ENCODE assay signal across 21 cellular contexts in the genomic region with DNA sequence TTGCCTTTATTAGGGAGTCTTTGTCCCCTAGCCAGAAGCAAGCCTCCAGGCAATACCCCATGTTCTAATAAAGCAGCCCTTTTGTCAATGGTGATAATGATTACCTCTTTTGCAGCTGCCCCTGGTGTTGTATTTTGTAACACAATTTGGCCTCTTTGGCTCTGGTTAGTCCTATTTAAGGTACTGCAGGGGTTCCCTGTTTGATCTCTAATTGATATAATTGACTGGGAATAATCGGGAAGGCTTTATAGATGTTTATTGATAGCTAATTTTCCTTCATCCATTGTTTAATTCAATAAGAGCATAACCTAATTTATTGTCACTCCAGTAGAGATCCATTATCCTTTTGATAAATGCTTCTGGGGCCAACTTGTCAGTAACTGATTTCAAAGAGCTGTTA.
A peak's percentile ranks its signal among the peaks of the same experiment; 100 is the strongest.
DNase-seq lines count a peak whose midpoint lies in the region; ATAC-seq and TF ChIP-seq lines count a peak whose summit lies in the region.
"Had no signal": no experiment of that assay in that cellular context is flagged by ENCODE, and none has a peak within 500 bp of the region (broad histone marks: within the 10 kb centered on the region; RNA-seq: fewer than 3 reads in every experiment).

No MANE protein-coding gene starts in this region.

- no peaks in the 10 kb centered on the region for H3K27me3 Mint-ChIP-seq in neural crest cell (ENCODE audit: low read depth)
- H3K27me3 Mint-ChIP-seq: CD4-positive, alpha-beta memory T cell had no signal

- no peaks in the 10 kb centered on the region for H3K36me3 Mint-ChIP-seq in neural crest cell (ENCODE audit: low read depth)
- H3K36me3 Mint-ChIP-seq: CD14-positive monocyte; CD4-positive, alpha-beta memory T cell had no signal

- H3K4me3 ChIP-seq in BE2C (ENCODE audit: low read depth, low read length) = no peak overlapping the region
- H3K4me3 ChIP-seq: A549, BLaER1 had no signal

- H3K27ac Mint-ChIP-seq in neural crest cell (ENCODE audit: unreplicated experiment) = peak overlapping the region; percentile 1
- H3K27ac Mint-ChIP-seq: CD14-positive monocyte; CD4-positive, alpha-beta memory T cell; HFFc6 had no signal

- H3K9me3 Mint-ChIP-seq in neural crest cell = no peaks in the 10 kb centered on the region
- H3K9me3 Mint-ChIP-seq: CD14-positive monocyte had no signal

- TF ChIP-seq CTCF in BE2C (IDR thresholded peaks at IDR 0.05; ENCODE audit: low read depth, low read length) (no peak), neural crest cell (conservative IDR thresholded peaks at IDR 0.05) (no peak)

- H3K27me3 ChIP-seq in BE2C = no peaks in the 10 kb centered on the region
- H3K27me3 ChIP-seq: BLaER1 had no signal

- H3K9me3 ChIP-seq in BE2C = no peaks in the 10 kb centered on the region
- H3K9me3 ChIP-seq: A549, BLaER1 had no signal

- DNase-seq in BE2C (peak; percentile 40), NCI-H146 (lab: John Stamatoyannopoulos, UW) (peak; percentile 77), NCI-H748 (lab: John Stamatoyannopoulos, UW; ENCODE audit: unreplicated experiment) (peak; percentile 94), neural crest cell (ENCODE audit: low read depth, low spot score) (no peak), NCI-H510A treated with DMSO at 0.1 percent for 48 hours (lab: John Stamatoyannopoulos, UW) (no peak), head of caudate nucleus (no peak)
- DNase-seq: AML-193; CD4-positive, alpha-beta memory T cell; DMS153; DMS79; GF-D8; GOT3; H7; HFFc6 had no signal

- H3K4me1 ChIP-seq in BE2C = peaks cover 27% of the 10 kb centered on the region
- H3K4me1 ChIP-seq: A549, BLaER1 had no signal

- H3K4me1 Mint-ChIP-seq in neural crest cell = peaks cover 9% of the 10 kb centered on the region
- H3K4me1 Mint-ChIP-seq: CD14-positive monocyte; CD4-positive, alpha-beta memory T cell had no signal

- no peak overlapping the region for H3K4me3 Mint-ChIP-seq in neural crest cell
- H3K4me3 Mint-ChIP-seq: CD14-positive monocyte; CD4-positive, alpha-beta memory T cell; HFFc6 had no signal

- H3K36me3 ChIP-seq in BE2C = no peaks in the 10 kb centered on the region
- H3K36me3 ChIP-seq: BLaER1 had no signal

- intact Hi-C loops in head of caudate nucleus (cut with DNase I) = no loop called here

- ATAC-seq in HG02759 (IDR thresholded peaks at IDR 0.05; ENCODE audit: unreplicated experiment) = no peak
- no peak for ATAC-seq in HG03457 (IDR thresholded peaks at IDR 0.05; ENCODE audit: unreplicated experiment)
- ATAC-seq: A549, HCT116, HepG2 had no signal

Comparison
In these comparisons a context has a peak if more than half of its experiments do, and no peak if none do; other contexts are left out.
1. DNase-seq: peak in BE2C (single experiment), NCI-H146 (single experiment) and NCI-H748 (single experiment); none in neural crest cell (single experiment), NCI-H510A treated with DMSO at 0.1 percent for 48 hours (single experiment) and head of caudate nucleus (0 of 42).